ENCODE assay signal across 1 cellular context in genomic region chr10:104076743-104077160, GRCh38.
TF ChIP-seq lines count a peak whose summit lies in the region.

No MANE protein-coding gene starts in this region.

TF ChIP-seq in H1, 55 proteins besides CTCF, POLR2A, EP300 and RAD21:
- TF ChIP-seq NRF1 (IDR thresholded peaks at IDR 0.05; ENCODE audit: low read depth, low read length) (no peak), YY1 (IDR thresholded peaks at IDR 0.05; ENCODE audit: low read depth, low read length) (no peak), TAF7 (optimal IDR thresholded peaks at IDR 0.05; ENCODE audit: borderline replicate concordance, low read depth, low read length) (no peak), KDM4A (IDR thresholded peaks at IDR 0.05; ENCODE audit: low read depth, low read length, severe bottlenecking) (no peak), FOSL1 (IDR thresholded peaks at IDR 0.05; ENCODE audit: insufficient read depth, low read depth, low read length) (no peak), SUZ12 (IDR thresholded peaks at IDR 0.05; ENCODE audit: low read length) (no peak), PHF8 (conservative IDR thresholded peaks at IDR 0.05; ENCODE audit: low read depth, low read length) (no peak), CHD7 (IDR thresholded peaks at IDR 0.05; ENCODE audit: insufficient replicate concordance, low read length) (peak; percentile 76), CREB1 (IDR thresholded peaks at IDR 0.05) (no peak), GTF2F1 (IDR thresholded peaks at IDR 0.05; ENCODE audit: borderline replicate concordance, low read depth, low read length) (no peak), TEAD4 (IDR thresholded peaks at IDR 0.05; ENCODE audit: low read depth, low read length) (0 out of 2 replicates have a peak, but pooled peaks have one; percentile 24), SRF (IDR thresholded peaks at IDR 0.05; ENCODE audit: low read depth, low read length) (no peak), RBBP5 (IDR thresholded peaks at IDR 0.05; ENCODE audit: borderline replicate concordance, low read depth, low read length) (no peak), MAX (IDR thresholded peaks at IDR 0.05) (peak; percentile 6; the same call in 1 of the 2 replicates), KDM1A (IDR thresholded peaks at IDR 0.05; ENCODE audit: borderline replicate concordance, low read length) (no peak), NANOG (IDR thresholded peaks at IDR 0.05; ENCODE audit: insufficient read depth, low read depth, low read length, poor library complexity, severe bottlenecking) (no peak), CBX8 (IDR thresholded peaks at IDR 0.05; ENCODE audit: borderline replicate concordance, low read depth, low read length) (no peak), RFX5 (IDR thresholded peaks at IDR 0.05; ENCODE audit: borderline replicate concordance, low read depth, low read length) (no peak), USF2 (IDR thresholded peaks at IDR 0.05; ENCODE audit: low read length) (no peak), CTBP2 (IDR thresholded peaks at IDR 0.05; ENCODE audit: borderline replicate concordance, insufficient read depth, insufficient read length, low read length) (no peak), CBX5 (IDR thresholded peaks at IDR 0.05; ENCODE audit: low read depth, low read length) (no peak), HDAC2 (IDR thresholded peaks at IDR 0.05; ENCODE audit: borderline replicate concordance in 1 of 2, low read depth in 2 of 2, low read length in 2 of 2) (no peak), SAP30 (IDR thresholded peaks at IDR 0.05; ENCODE audit: insufficient read depth, insufficient replicate concordance, low read length) (no peak)
